In the genomic region with DNA sequence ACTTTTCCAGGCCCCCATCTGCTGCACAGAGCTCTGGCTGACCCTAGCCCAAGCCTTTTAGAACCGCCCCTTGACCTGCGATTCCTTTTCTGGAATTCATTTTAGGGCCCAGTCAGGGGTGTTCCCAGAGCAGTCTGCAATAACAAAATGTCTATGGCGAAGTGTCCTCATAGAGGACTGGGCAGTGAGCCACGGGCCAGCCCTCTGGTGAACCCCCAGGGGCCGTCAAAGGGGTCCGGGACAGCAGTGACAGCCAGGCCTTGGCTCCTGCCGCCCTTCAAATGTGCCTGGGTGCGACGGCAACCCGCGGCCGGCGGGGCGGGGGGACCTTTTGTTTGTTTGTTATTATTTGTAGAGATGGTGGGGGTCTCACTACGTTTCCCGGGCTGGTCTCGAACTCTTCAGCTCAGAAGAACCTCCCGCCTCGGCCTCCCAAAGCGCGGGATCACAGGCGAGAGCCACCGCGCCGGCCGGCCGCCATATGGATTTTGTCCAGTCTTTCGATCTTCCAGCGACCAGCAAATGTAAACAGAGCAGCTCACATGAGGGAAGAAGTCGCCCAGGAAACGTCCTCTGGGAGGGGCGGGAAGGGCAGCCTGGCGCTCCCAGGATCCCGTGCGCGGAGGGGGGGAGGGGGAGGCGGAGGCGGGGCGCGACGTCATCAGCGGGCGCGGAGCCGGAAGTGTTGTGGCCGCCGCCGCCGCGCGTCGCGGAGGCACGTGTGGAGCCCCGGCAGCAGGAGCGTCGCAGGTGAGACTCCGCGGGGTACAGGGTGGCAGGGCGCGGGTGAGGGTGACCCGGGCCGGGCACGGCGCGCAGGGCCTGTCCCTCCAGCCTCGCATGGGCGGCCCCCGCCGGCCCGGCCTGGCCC, we compare ENCODE assay signal across 8 cellular contexts. TPM values are rescaled to one million over a fixed set of nuclear protein-coding genes. Genes with fewer than 3 reads are reported as not detected.
A peak's percentile ranks its signal among the peaks of the same experiment; 100 is the strongest.
DNase-seq lines count a peak whose midpoint lies in the region; ATAC-seq, FAIRE-seq and TF ChIP-seq lines count a peak whose summit lies in the region.

A gene (plus strand): TSS at position 685 of the 871 bp plus-strand sequence. CDS start 783 bp downstream, outside the sequence.

- intact Hi-C loops in kidney (cut with DNase I): no loop called here

- H3K36me3 ChIP-seq in kidney (ENCODE audit: control insufficient read depth in 1 of 2, insufficient read depth in 2 of 2, low read length in 2 of 2): no peaks in the 10 kb centered on the region

- H3K27ac ChIP-seq in kidney (ENCODE audit: low read depth in 2 of 2, low read length in 2 of 2): peak within 1 kb of the TSS; percentile 95 to 96

- peak within 1 kb of the TSS; percentile 66 to 91 for H3K4me3 ChIP-seq in kidney (ENCODE audit: low read length in 2 of 2)

- FAIRE-seq in kidney (lab: Jason Lieb, UNC): no peak

- H3K9ac ChIP-seq in kidney (ENCODE audit: low read length in 2 of 2): peak within 1 kb of the TSS; percentile 69 to 84

- TF ChIP-seq CTCF in kidney (IDR thresholded peaks at IDR 0.05; ENCODE audit: borderline replicate concordance, extremely low read depth, insufficient read depth): peak; percentile 9

- peaks cover 38 to 44% of the 10 kb centered on the region in 2 donors for H3K4me1 ChIP-seq in kidney (ENCODE audit: control insufficient read depth in 1 of 2, insufficient read depth in 1 of 2, low read depth in 1 of 2, low read length in 2 of 2)

- no peaks in the 10 kb centered on the region for H3K9me3 ChIP-seq in kidney (ENCODE audit: control insufficient read depth in 1 of 2, low read length in 2 of 2)

- peak; percentile 32 for ATAC-seq in HG03097 (IDR thresholded peaks at IDR 0.05; ENCODE audit: low FRiP score, unreplicated experiment)
- ATAC-seq in HG03457 (IDR thresholded peaks at IDR 0.05; ENCODE audit: unreplicated experiment): no peak

- DNase-seq in GM04503 (ENCODE audit: low read depth): peak; percentile 55
- peak; percentile 64 for DNase-seq in NCI-H226
- peak; percentile 69 for DNase-seq in activated CD4-positive, alpha-beta T cell treated with anti-CD3 and anti-CD28 coated beads for 1 hour
- peak; percentile 92 for DNase-seq in cerebellar cortex (ENCODE audit: low spot score)
- peak; percentile 95 for DNase-seq in kidney
- DNase-seq in stimulated activated CD4-positive, alpha-beta T cell treated with anti-CD3 and anti-CD28 coated beads, Interleukin-15, amount 100 ng/mL, for 1 hour (ENCODE audit: low read depth in 1 of 2, low spot score in 1 of 2): peak; percentile 64 to 73

RNA-seq across cellular contexts. Expression of the gene that starts here (rescaled TPM):
- total RNA-seq in kidney: 16.0 TPM
- polyA plus RNA-seq in kidney (ENCODE audit: insufficient read depth, low read depth, low replicate concordance): 11.9 TPM
